24 cellular contexts compared by ENCODE assay signal in the genomic region with DNA sequence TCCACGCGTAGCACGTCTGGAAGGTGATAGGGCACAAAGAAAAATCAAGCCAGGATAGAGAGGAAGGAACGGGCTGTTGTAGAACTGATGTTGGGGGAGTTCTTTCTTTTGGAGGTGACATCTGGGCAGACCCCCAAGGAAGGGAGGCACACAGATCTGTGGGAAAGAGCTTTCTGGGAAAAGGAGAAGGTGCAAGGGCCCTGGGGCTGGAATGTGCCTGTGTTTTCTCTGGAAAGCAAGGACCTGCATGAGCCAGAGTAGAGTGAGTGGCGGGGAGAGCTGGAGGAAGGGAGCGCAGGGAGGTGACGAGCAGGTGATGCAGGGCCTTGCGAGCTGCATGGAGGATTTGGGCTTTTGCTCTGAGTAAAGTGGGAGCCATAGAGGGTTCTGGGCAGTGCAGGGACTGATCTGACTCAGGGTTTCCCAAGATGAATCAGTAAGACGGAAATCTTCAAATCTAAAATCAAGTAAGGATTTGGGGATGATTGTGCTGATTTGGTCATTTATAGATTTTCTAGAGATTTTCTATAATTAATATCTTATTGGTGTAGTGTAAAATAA. TPM values are rescaled to one million over a fixed set of nuclear protein-coding genes. Genes with fewer than 3 reads are reported as not detected.
DNase-seq lines count a peak whose midpoint lies in the region; ATAC-seq and TF ChIP-seq lines count a peak whose summit lies in the region.
"Had no signal": no experiment of that assay in that cellular context is flagged by ENCODE, and none has a peak within 500 bp of the region (broad histone marks: within the 10 kb centered on the region; RNA-seq: fewer than 3 reads in every experiment).

No MANE protein-coding gene starts in this region.

- H3F3A ChIP-seq in neural progenitor cell (ENCODE audit: low read depth), result no peaks in the 10 kb centered on the region

- peaks cover 11 to 15% of the 10 kb centered on the region in 2 donors for H3K36me3 Mint-ChIP-seq in activated naive CD4-positive, alpha-beta T cell treated with anti-CD3 and anti-CD28 coated beads, Interleukin-2, amount 50 U/mL, for 72 hours
- H3K36me3 Mint-ChIP-seq in activated T-helper 2 cell treated with anti-CD3 and anti-CD28 coated beads, Interferon-gamma antibody, Interleukin-2, Interleukin-4, amounts not matched to agents 10 μg/mL and 5 μg/mL and 100 μg/mL, durations not matched to agents 14 hours and 24 hours and 36 hours (ENCODE audit: low read depth), result peaks cover 46% of the 10 kb centered on the region
- H3K36me3 Mint-ChIP-seq in neural progenitor cell, result peaks cover 37% of the 10 kb centered on the region

- H3K4me1 Mint-ChIP-seq in activated T-helper 2 cell treated with anti-CD3 and anti-CD28 coated beads, Interferon-gamma antibody, Interleukin-2, Interleukin-4, amounts not matched to agents 10 μg/mL and 5 μg/mL and 100 μg/mL, durations not matched to agents 14 hours and 24 hours and 36 hours (ENCODE audit: low read depth), result no peaks in the 10 kb centered on the region
- H3K4me1 Mint-ChIP-seq in neural progenitor cell, result no peaks in the 10 kb centered on the region

- TF ChIP-seq CTCF in neural progenitor cell (IDR thresholded peaks at IDR 0.05), result no peak
- no peak for TF ChIP-seq CTCF in foreskin keratinocyte (conservative IDR thresholded peaks at IDR 0.05)

- no peak overlapping the region for H3K4me3 ChIP-seq in H7 (ENCODE audit: insufficient read depth, low read depth, low read length)
- H3K4me3 ChIP-seq in neural progenitor cell, result no peak overlapping the region

- peaks cover 40% of the 10 kb centered on the region for H3K36me3 ChIP-seq in H7 (replicated peaks; ENCODE audit: control insufficient read depth, insufficient read depth, low read length)
- H3K36me3 ChIP-seq in neural progenitor cell, result peaks cover 3% of the 10 kb centered on the region

- H3K27ac ChIP-seq in neural progenitor cell (no peak overlapping the region), foreskin keratinocyte (no peak overlapping the region)

- H3K27ac Mint-ChIP-seq in activated naive CD4-positive, alpha-beta T cell treated with anti-CD3 and anti-CD28 coated beads, Interleukin-2, amount 50 U/mL, for 72 hours, result peak overlapping the region in 1 of 2 donors; percentile 25
- peak overlapping the region; percentile 38 for H3K27ac Mint-ChIP-seq in activated T-helper 2 cell treated with anti-CD3 and anti-CD28 coated beads, Interferon-gamma antibody, Interleukin-2, Interleukin-4, amounts not matched to agents 10 μg/mL and 5 μg/mL and 100 μg/mL, durations not matched to agents 14 hours and 24 hours and 36 hours
- no peak overlapping the region for H3K27ac Mint-ChIP-seq in neural progenitor cell
- H3K27ac Mint-ChIP-seq: CD8-positive, alpha-beta T cell had no signal

- no peak overlapping the region for H3K4me2 ChIP-seq in neural progenitor cell

- H3K27me3 Mint-ChIP-seq in activated T-helper 2 cell treated with anti-CD3 and anti-CD28 coated beads, Interferon-gamma antibody, Interleukin-2, Interleukin-4, amounts not matched to agents 10 μg/mL and 5 μg/mL and 100 μg/mL, durations not matched to agents 14 hours and 24 hours and 36 hours (ENCODE audit: low read depth), result no peaks in the 10 kb centered on the region
- peaks cover 6% of the 10 kb centered on the region for H3K27me3 Mint-ChIP-seq in neural progenitor cell (ENCODE audit: insufficient read depth, low read depth)

- no peaks in the 10 kb centered on the region for H3K4me1 ChIP-seq in neural progenitor cell
- no peaks in the 10 kb centered on the region for H3K4me1 ChIP-seq in foreskin keratinocyte

- no peaks in the 10 kb centered on the region for H3K79me2 ChIP-seq in neural progenitor cell (ENCODE audit: low read depth)

- DNase-seq in activated naive CD4-positive, alpha-beta T cell treated with anti-CD3 and anti-CD28 coated beads, Interleukin-2, amount 50 U/mL, for 72 hours (ENCODE audit: low spot score in 2 of 2), result no peak
- no peak for DNase-seq in activated naive CD4-positive, alpha-beta T cell treated with anti-CD3 and anti-CD28 coated beads, Interleukin-2, amount 50 U/mL, for 16 hours
- DNase-seq in H7 (peak; percentile 25), neural progenitor cell (ENCODE audit: low spot score) (no peak), foreskin keratinocyte (no peak), posterior vena cava (ENCODE audit: low spot score) (no peak)
- no peak for DNase-seq in activated T-helper 2 cell treated with anti-CD3 and anti-CD28 coated beads, Interferon-gamma antibody, Interleukin-2, Interleukin-4, amounts not matched to agents 10 μg/mL and 5 μg/mL and 100 μg/mL, durations not matched to agents 14 hours and 24 hours and 36 hours (ENCODE audit: low spot score)
- DNase-seq: C1 segment of cervical spinal cord; CD8-positive, alpha-beta T cell; DMS 273 treated with DMSO at 0.1 percent for 48 hours; DMS79; EL; GDM1; Kasumi-1; MV-4-11; NCI-H1105; NCI-H1436 treated with DMSO at 0.1 percent for 48 hours; NCI-H2029; NCI-H2227 treated with DMSO at 0.1 percent for 48 hours; NCI-H526 treated with DMSO at 0.1 percent for 48 hours; SHP77 had no signal

- H4K20me1 ChIP-seq in neural progenitor cell (ENCODE audit: low read depth), result peaks cover 38% of the 10 kb centered on the region

- H3K9me3 ChIP-seq in neural progenitor cell (ENCODE audit: low read depth), result no peaks in the 10 kb centered on the region

- intact Hi-C loops in activated T-helper 2 cell treated with anti-CD3 and anti-CD28 coated beads, Interferon-gamma antibody, Interleukin-2, Interleukin-4, amounts not matched to agents 10 μg/mL and 5 μg/mL and 100 μg/mL, durations not matched to agents 14 hours and 24 hours and 36 hours (cut with micrococcal nuclease), result no loop called here
- intact Hi-C loops in posterior vena cava (cut with DNase I), result no loop called here

- peak; percentile 61 to 81 for ATAC-seq in activated naive CD4-positive, alpha-beta T cell treated with anti-CD3 and anti-CD28 coated beads, Interleukin-2, amount 50 U/mL, for 72 hours
- ATAC-seq in foreskin keratinocyte (no peak), GM19023 (IDR thresholded peaks at IDR 0.05; ENCODE audit: unreplicated experiment) (no peak)
- ATAC-seq: CD8-positive, alpha-beta T cell; HepG2; Panc1 had no signal

- H3K4me3 Mint-ChIP-seq in activated T-helper 2 cell treated with anti-CD3 and anti-CD28 coated beads, Interferon-gamma antibody, Interleukin-2, Interleukin-4, amounts not matched to agents 10 μg/mL and 5 μg/mL and 100 μg/mL, durations not matched to agents 14 hours and 24 hours and 36 hours (ENCODE audit: low read depth), result no peak overlapping the region
- peak overlapping the region; percentile 32 for H3K4me3 Mint-ChIP-seq in neural progenitor cell
- H3K4me3 Mint-ChIP-seq: CD8-positive, alpha-beta T cell had no signal

- no peak overlapping the region for H2AFZ ChIP-seq in neural progenitor cell (replicated peaks)

- H3K27me3 ChIP-seq in H7 (ENCODE audit: control insufficient read depth, insufficient read depth, low read length) (no peaks in the 10 kb centered on the region), neural progenitor cell (no peaks in the 10 kb centered on the region), foreskin keratinocyte (no peaks in the 10 kb centered on the region)

- H3K9me3 Mint-ChIP-seq in activated naive CD4-positive, alpha-beta T cell treated with anti-CD3 and anti-CD28 coated beads, Interleukin-2, amount 50 U/mL, for 72 hours, result no peaks in the 10 kb centered on the region
- no peaks in the 10 kb centered on the region for H3K9me3 Mint-ChIP-seq in activated T-helper 2 cell treated with anti-CD3 and anti-CD28 coated beads, Interferon-gamma antibody, Interleukin-2, Interleukin-4, amounts not matched to agents 10 μg/mL and 5 μg/mL and 100 μg/mL, durations not matched to agents 14 hours and 24 hours and 36 hours
- no peaks in the 10 kb centered on the region for H3K9me3 Mint-ChIP-seq in neural progenitor cell
- H3K9me3 Mint-ChIP-seq: CD8-positive, alpha-beta T cell had no signal

- H3K9ac ChIP-seq in neural progenitor cell, result no peak overlapping the region

RNA-seq across cellular contexts. Expression of gene SMARCA4, which starts 30.8 kb away (rescaled TPM):
- total RNA-seq in activated naive CD4-positive, alpha-beta T cell treated with anti-CD3 and anti-CD28 coated beads, Interleukin-2, amount 50 U/mL, for 72 hours, result 10 to 100 TPM; 86.8 to 99.4 TPM
- total RNA-seq in H7 (2014; rRNA removed; shearing (Covaris generic)), result 173 and 208 TPM in 2 replicates
- 149 and 158 TPM in 2 replicates for total RNA-seq in activated T-helper 2 cell treated with anti-CD3 and anti-CD28 coated beads, Interferon-gamma antibody, Interleukin-2, Interleukin-4, amounts not matched to agents 10 μg/mL and 5 μg/mL and 100 μg/mL, durations not matched to agents 14 hours and 24 hours and 36 hours
- total RNA-seq in neural progenitor cell (ENCODE audit: low replicate concordance), result 169 and 257 TPM in 2 replicates
- 89.6 and 107 TPM in 2 replicates for total RNA-seq in foreskin keratinocyte
- polyA plus RNA-seq in foreskin keratinocyte, result 80.4 and 85.9 TPM in 2 replicates
- 10 to 100 TPM; 68.2 to 68.8 TPM for total RNA-seq in posterior vena cava

Comparison
In these comparisons a context has a peak if more than half of its experiments do, and no peak if none do; other contexts are left out.
1. ATAC-seq: peak in activated naive CD4-positive, alpha-beta T cell treated with anti-CD3 and anti-CD28 coated beads, Interleukin-2, amount 50 U/mL, for 72 hours (2 of 2); none in foreskin keratinocyte (single experiment) and GM19023 (single experiment).